24 cellular contexts compared by ENCODE assay signal in genomic region chr9:124757589-124757988, GRCh38. TPM values are rescaled to one million over a fixed set of nuclear protein-coding genes. Genes with fewer than 3 reads are reported as not detected.
DNase-seq lines count a peak whose midpoint lies in the region; ATAC-seq, FAIRE-seq and TF ChIP-seq lines count a peak whose summit lies in the region.
"Had no signal": no experiment of that assay in that cellular context is flagged by ENCODE, and none has a peak within 500 bp of the region (broad histone marks: within the 10 kb centered on the region; RNA-seq: fewer than 3 reads in every experiment).

No MANE protein-coding gene starts in this region.

- TF ChIP-seq CTCF in neural progenitor cell (IDR thresholded peaks at IDR 0.05): no peak

- peak overlapping the region; percentile 80 for H3K4me3 Mint-ChIP-seq in neural progenitor cell
- H3K4me3 Mint-ChIP-seq: activated CD4-positive, alpha-beta memory T cell treated with anti-CD3 and anti-CD28 coated beads for 36 hours; activated naive CD4-positive, alpha-beta T cell treated with anti-CD3 and anti-CD28 coated beads, Interleukin-2, amount 10 ng/mL, durations not matched to agents 7 days and 5 days; naive B cell had no signal

- H2AFZ ChIP-seq in neural progenitor cell (replicated peaks): no peak overlapping the region

- H3K27me3 ChIP-seq in neural progenitor cell: no peaks in the 10 kb centered on the region
- H3K27me3 ChIP-seq: ascending aorta, colonic mucosa had no signal

- peaks cover 74% of the 10 kb centered on the region for H3F3A ChIP-seq in neural progenitor cell (ENCODE audit: low read depth)

- H3K4me1 ChIP-seq in neural progenitor cell: peaks cover 99% of the 10 kb centered on the region
- H3K4me1 ChIP-seq: ascending aorta, colonic mucosa, psoas muscle had no signal

- H3K9me3 ChIP-seq in neural progenitor cell (ENCODE audit: low read depth): no peaks in the 10 kb centered on the region
- H3K9me3 ChIP-seq: ascending aorta, colonic mucosa, lower lobe of right lung, psoas muscle, spleen had no signal

- no peaks in the 10 kb centered on the region for H3K36me3 ChIP-seq in neural progenitor cell
- H3K36me3 ChIP-seq: ascending aorta, colonic mucosa, lower lobe of right lung, spleen had no signal

- no peaks in the 10 kb centered on the region for H3K36me3 Mint-ChIP-seq in neural progenitor cell
- H3K36me3 Mint-ChIP-seq: activated CD4-positive, alpha-beta memory T cell treated with anti-CD3 and anti-CD28 coated beads for 36 hours; activated naive CD4-positive, alpha-beta T cell treated with anti-CD3 and anti-CD28 coated beads, Interleukin-2, amount 10 ng/mL, durations not matched to agents 7 days and 5 days; naive B cell had no signal

- peak overlapping the region; percentile 95 for H3K27ac Mint-ChIP-seq in neural progenitor cell
- H3K27ac Mint-ChIP-seq: activated CD4-positive, alpha-beta memory T cell treated with anti-CD3 and anti-CD28 coated beads for 36 hours; activated naive CD4-positive, alpha-beta T cell treated with anti-CD3 and anti-CD28 coated beads, Interleukin-2, amount 10 ng/mL, durations not matched to agents 7 days and 5 days; naive B cell had no signal

- H3K4me3 ChIP-seq in neural progenitor cell: peak overlapping the region; percentile 44
- H3K4me3 ChIP-seq: ascending aorta, colonic mucosa, lower lobe of right lung, psoas muscle, spleen had no signal

- no peaks in the 10 kb centered on the region for H3K9me3 Mint-ChIP-seq in neural progenitor cell
- H3K9me3 Mint-ChIP-seq: activated CD4-positive, alpha-beta memory T cell treated with anti-CD3 and anti-CD28 coated beads for 36 hours; activated naive CD4-positive, alpha-beta T cell treated with anti-CD3 and anti-CD28 coated beads, Interleukin-2, amount 10 ng/mL, durations not matched to agents 7 days and 5 days; naive B cell had no signal

- H3K4me1 Mint-ChIP-seq in neural progenitor cell: peaks cover 86% of the 10 kb centered on the region
- H3K4me1 Mint-ChIP-seq: activated naive CD4-positive, alpha-beta T cell treated with anti-CD3 and anti-CD28 coated beads, Interleukin-2, amount 10 ng/mL, durations not matched to agents 7 days and 5 days had no signal

- H4K20me1 ChIP-seq in neural progenitor cell (ENCODE audit: low read depth): peaks cover 97% of the 10 kb centered on the region

- no peaks in the 10 kb centered on the region for H3K27me3 Mint-ChIP-seq in neural progenitor cell (ENCODE audit: insufficient read depth, low read depth)

- DNase-seq in GM12892 (ENCODE audit: insufficient read length) (no peak), KG1 (lab: John Stamatoyannopoulos, UW) (peak; percentile 39), erythroblast (lab: John Stamatoyannopoulos, UW) (peak; percentile 16 to 32), neural progenitor cell (ENCODE audit: low spot score) (no peak), NCI-H526 (lab: John Stamatoyannopoulos, UW) (no peak), NCI-H1105 (lab: John Stamatoyannopoulos, UW) (no peak)
- DNase-seq: activated CD4-positive, alpha-beta memory T cell treated with anti-CD3 and anti-CD28 coated beads for 36 hours; activated naive CD4-positive, alpha-beta T cell treated with anti-CD3 and anti-CD28 coated beads, Interleukin-2, amount 10 ng/mL, durations not matched to agents 7 days and 5 days; activated T-cell treated with anti-CD3 and anti-CD28 coated beads, Interleukin-2, amount 50 U/mL, for 1 hour; colonic mucosa; foreskin melanocyte; naive B cell; NCI-H187 treated with DMSO at 0.1 percent for 48 hours; NCI-H226; psoas muscle; spleen; T-helper 1 cell had no signal

- FAIRE-seq in GM12892 (lab: Jason Lieb, UNC): peak; percentile 48
- FAIRE-seq: D721Med, HTR-8/SVneo had no signal

- no peak overlapping the region for H3K9ac ChIP-seq in neural progenitor cell

- TF ChIP-seq POLR2A in GM12892 (IDR thresholded peaks at IDR 0.05; ENCODE audit: low read depth, low read length) (no peak), erythroblast (IDR thresholded peaks at IDR 0.05; ENCODE audit: low read length) (no peak)

- H3K79me2 ChIP-seq in neural progenitor cell (ENCODE audit: low read depth): peaks cover 100% of the 10 kb centered on the region

- peak overlapping the region; percentile 96 for H3K27ac ChIP-seq in neural progenitor cell
- H3K27ac ChIP-seq: ascending aorta, colonic mucosa, epithelial cell of prostate, lower lobe of right lung, psoas muscle had no signal

- H3K4me2 ChIP-seq in neural progenitor cell: peak overlapping the region; percentile 79

- no peak for ATAC-seq in GM19397 (IDR thresholded peaks at IDR 0.05; ENCODE audit: unreplicated experiment)
- ATAC-seq: psoas muscle, Right ventricle myocardium inferior had no signal

RNA-seq across cellular contexts. Expression of gene NR6A1, which starts 13.5 kb away (rescaled TPM):
- polyA plus RNA-seq in GM12892 (2012; ENCODE audit: missing spikeins): 4.1 TPM
- 302 and 313 TPM in 2 replicates for total RNA-seq in neural progenitor cell (ENCODE audit: low replicate concordance)

RNA-seq across cellular contexts. Expression of gene OLFML2A, which starts 19.3 kb away (rescaled TPM):
- polyA plus RNA-seq in GM12892 (2012; ENCODE audit: missing spikeins): 1.6 TPM
- total RNA-seq in neural progenitor cell (ENCODE audit: low replicate concordance): 3.1 and 9.0 TPM in 2 replicates
- total RNA-seq: activated CD4-positive, alpha-beta memory T cell treated with anti-CD3 and anti-CD28 coated beads for 36 hours had no signal

Comparison
In these comparisons a context has a peak if more than half of its experiments do, and no peak if none do; other contexts are left out.
1. DNase-seq: peak in KG1 (single experiment) and erythroblast (2 of 2); none in GM12892 (single experiment), neural progenitor cell (single experiment), NCI-H526 (0 of 2) and NCI-H1105 (single experiment).